In the genomic region with DNA sequence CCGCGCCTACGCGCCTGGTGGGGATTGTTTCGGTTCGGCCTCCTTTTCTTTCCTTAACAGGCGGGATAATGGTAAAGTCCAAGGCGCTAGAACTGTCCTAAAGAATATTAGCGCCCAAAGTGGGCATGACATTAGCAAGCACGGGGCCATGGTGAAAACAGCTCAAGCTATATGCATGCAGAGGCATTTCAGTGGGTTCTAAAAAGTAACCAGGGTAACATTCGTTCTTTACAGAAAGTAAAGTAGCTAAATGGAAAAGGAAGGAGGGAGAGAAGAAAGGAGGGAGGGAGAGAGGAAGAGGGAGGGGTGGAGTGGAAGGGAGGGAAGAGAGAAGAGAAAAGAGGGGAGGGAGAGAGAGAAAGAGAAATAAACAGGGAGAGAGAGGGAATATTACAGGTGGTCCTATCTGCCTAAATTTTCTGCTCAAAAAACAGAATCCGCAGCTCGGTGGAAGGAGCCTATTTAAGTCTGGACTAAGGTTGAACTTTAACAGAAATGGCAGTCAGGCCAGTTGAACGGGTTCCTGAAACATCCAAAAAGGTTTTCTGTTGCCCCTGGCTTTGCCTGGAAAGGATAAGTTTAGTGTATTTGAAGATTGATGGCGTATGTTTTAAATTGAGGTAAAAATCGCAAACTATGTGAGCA, we compare ENCODE assay signal across 16 cellular contexts. TPM values are rescaled to one million over a fixed set of nuclear protein-coding genes. Genes with fewer than 3 reads are reported as not detected.
DNase-seq lines count a peak whose midpoint lies in the region; ATAC-seq, FAIRE-seq and TF ChIP-seq lines count a peak whose summit lies in the region.
"Had no signal": no experiment of that assay in that cellular context is flagged by ENCODE, and none has a peak within 500 bp of the region (broad histone marks: within the 10 kb centered on the region; RNA-seq: fewer than 3 reads in every experiment).

No MANE protein-coding gene starts in this region.

- peaks cover 4% of the 10 kb centered on the region for H3K4me1 Mint-ChIP-seq in activated naive CD8-positive, alpha-beta T cell treated with anti-CD3 and anti-CD28 coated beads, Interleukin-2, amount 10 ng/mL, durations not matched to agents 7 days and 5 days
- H3K4me1 Mint-ChIP-seq in activated naive CD8-positive, alpha-beta T cell treated with anti-CD3 and anti-CD28 coated beads, Interleukin-2, amount 50 U/mL, for 24 hours: peaks cover 18% of the 10 kb centered on the region

- no peaks in the 10 kb centered on the region for H3K79me1 ChIP-seq in mesenchymal stem cell (replicated peaks; ENCODE audit: low read length, poor library complexity, severe bottlenecking)

- H3K18ac ChIP-seq in mesenchymal stem cell (ENCODE audit: low read depth in 1 of 2, low read length in 2 of 2): no peak overlapping the region

- H3K27ac Mint-ChIP-seq in activated naive CD8-positive, alpha-beta T cell treated with anti-CD3 and anti-CD28 coated beads, Interleukin-2, amount 10 ng/mL, durations not matched to agents 7 days and 5 days: no peak overlapping the region
- no peak overlapping the region for H3K27ac Mint-ChIP-seq in activated naive CD8-positive, alpha-beta T cell treated with anti-CD3 and anti-CD28 coated beads, Interleukin-2, amount 50 U/mL, for 24 hours

- H3K4ac ChIP-seq in mesenchymal stem cell (ENCODE audit: low read depth in 1 of 2, low read length in 2 of 2): no peak overlapping the region

- H3K9ac ChIP-seq in GM12878 (ENCODE audit: control insufficient read depth, insufficient read depth, low read length) (no peak overlapping the region), mesenchymal stem cell (ENCODE audit: low read length) (no peak overlapping the region)

- RAD21 ChIA-PET in GM12878 (lab: Charles Lee; ENCODE audit: unreplicated experiment): interaction anchor here (0.8 kb wide), 1 partner anchor 530 kb away, joined by 3 read pairs; no protein-coding TSS in a partner anchor

- peaks cover 86% of the 10 kb centered on the region for H3K27me3 Mint-ChIP-seq in activated naive CD8-positive, alpha-beta T cell treated with anti-CD3 and anti-CD28 coated beads, Interleukin-2, amount 10 ng/mL, durations not matched to agents 7 days and 5 days
- H3K27me3 Mint-ChIP-seq in activated naive CD8-positive, alpha-beta T cell treated with anti-CD3 and anti-CD28 coated beads, Interleukin-2, amount 50 U/mL, for 24 hours: peaks cover 84% of the 10 kb centered on the region

- no peak for TF ChIP-seq CTCF in GM12878 (IDR thresholded peaks at IDR 0.05 in 2 of 3, conservative IDR thresholded peaks at IDR 0.05 in 1 of 3; ENCODE audit: control insufficient read depth in 2 of 3, extremely low read depth in 1 of 3, insufficient read depth in 1 of 3, low read depth in 3 of 3, low read length in 3 of 3)
- TF ChIP-seq CTCF in thoracic aorta (IDR thresholded peaks at IDR 0.05): no peak

- no peak for ATAC-seq in activated naive CD8-positive, alpha-beta T cell treated with anti-CD3 and anti-CD28 coated beads, Interleukin-2, amount 10 ng/mL, durations not matched to agents 7 days and 5 days (ENCODE audit: low read depth)
- ATAC-seq in activated naive CD8-positive, alpha-beta T cell treated with anti-CD3 and anti-CD28 coated beads, Interleukin-2, amount 50 U/mL, for 24 hours: no peak
- no peak; the same call in 2 of the 3 replicates for ATAC-seq in GM12878
- no peak for ATAC-seq in thoracic aorta (ENCODE audit: insufficient number of reproducible peaks, low FRiP score, low read depth)
- ATAC-seq in HG03108 (IDR thresholded peaks at IDR 0.05; ENCODE audit: unreplicated experiment): no peak
- ATAC-seq in GM21529 (IDR thresholded peaks at IDR 0.05; ENCODE audit: unreplicated experiment): no peak

- no peak for DNase-seq in activated naive CD8-positive, alpha-beta T cell treated with anti-CD3 and anti-CD28 coated beads, Interleukin-2, amount 10 ng/mL, durations not matched to agents 7 days and 5 days
- DNase-seq in activated naive CD8-positive, alpha-beta T cell treated with anti-CD3 and anti-CD28 coated beads, Interleukin-2, amount 50 U/mL, for 24 hours: no peak
- no peak for DNase-seq in GM12878 (ENCODE audit: low read depth, low spot score)
- no peak for DNase-seq in mesenchymal stem cell
- no peak for DNase-seq in thoracic aorta (ENCODE audit: low spot score)
- DNase-seq in NCI-H2029 treated with DMSO at 0.1 percent for 48 hours (lab: John Stamatoyannopoulos, UW): no peak
- DNase-seq: activated gamma-delta T cell treated with Interleukin-2 at 50 U/mL for 16 hours, EL, NCI-H524 had no signal

- H3K4me2 ChIP-seq in GM12878 (ENCODE audit: control insufficient read depth, insufficient read depth) (peak overlapping the region; percentile 33; the same call in 1 of the 2 replicates), mesenchymal stem cell (ENCODE audit: low read length, poor library complexity, severe bottlenecking) (peak overlapping the region; percentile 57)

- in situ Hi-C loops in GM12878 (cut with MboI): no loop called here

- no peak for TF ChIP-seq RAD21 in GM12878 (IDR thresholded peaks at IDR 0.05; ENCODE audit: insufficient read depth, low read depth, low read length)

- no peak overlapping the region for H2BK12ac ChIP-seq in mesenchymal stem cell (ENCODE audit: low read length in 2 of 2)

- FAIRE-seq in GM12878 (lab: Jason Lieb, UNC): no peak
- FAIRE-seq: GM18507 had no signal

- no peaks in the 10 kb centered on the region for H3K79me2 ChIP-seq in GM12878 (ENCODE audit: control insufficient read depth, insufficient read depth, low read length)

- no peak overlapping the region for H3K14ac ChIP-seq in mesenchymal stem cell (ENCODE audit: low read length in 2 of 2)

- H2AK5ac ChIP-seq in mesenchymal stem cell (ENCODE audit: low read length, severe bottlenecking): no peak overlapping the region

- H3K9me3 Mint-ChIP-seq in activated naive CD8-positive, alpha-beta T cell treated with anti-CD3 and anti-CD28 coated beads, Interleukin-2, amount 10 ng/mL, durations not matched to agents 7 days and 5 days: no peaks in the 10 kb centered on the region
- no peaks in the 10 kb centered on the region for H3K9me3 Mint-ChIP-seq in activated naive CD8-positive, alpha-beta T cell treated with anti-CD3 and anti-CD28 coated beads, Interleukin-2, amount 50 U/mL, for 24 hours

- WGBS in GM12878 (ENCODE audit: insufficient coverage, insufficient replicate concordance, low lambda C conversion rate, missing lambda C conversion rate): 8% methylated on average over 16 of the region's 16 CpGs
- 1% methylated on average over 16 of the region's 16 CpGs for WGBS in mesenchymal stem cell

- no peak overlapping the region for H3K27ac ChIP-seq in GM12878 (ENCODE audit: control insufficient read depth, insufficient read depth)
- H3K27ac ChIP-seq in mesenchymal stem cell (ENCODE audit: low read length, poor library complexity, severe bottlenecking): no peak overlapping the region
- H3K27ac ChIP-seq in thoracic aorta: no peak overlapping the region
- H3K27ac ChIP-seq: upper lobe of left lung had no signal

- no peak overlapping the region for H4K91ac ChIP-seq in mesenchymal stem cell (ENCODE audit: low read length)

- no peak overlapping the region for H2BK5ac ChIP-seq in mesenchymal stem cell (ENCODE audit: low read depth, low read length, poor library complexity, severe bottlenecking)

- H4K20me1 ChIP-seq in GM12878 (ENCODE audit: control insufficient read depth, insufficient read depth): no peaks in the 10 kb centered on the region

- no peak overlapping the region for H2BK120ac ChIP-seq in mesenchymal stem cell (ENCODE audit: low read depth, low read length)

- no peak overlapping the region for H3K23ac ChIP-seq in mesenchymal stem cell (ENCODE audit: low read length in 2 of 2)

- H2BK15ac ChIP-seq in mesenchymal stem cell (ENCODE audit: low read depth, poor library complexity, severe bottlenecking): no peak overlapping the region

- H3K4me3 Mint-ChIP-seq in activated naive CD8-positive, alpha-beta T cell treated with anti-CD3 and anti-CD28 coated beads, Interleukin-2, amount 10 ng/mL, durations not matched to agents 7 days and 5 days: peak overlapping the region; percentile 22
- no peak overlapping the region for H3K4me3 Mint-ChIP-seq in activated naive CD8-positive, alpha-beta T cell treated with anti-CD3 and anti-CD28 coated beads, Interleukin-2, amount 50 U/mL, for 24 hours

- no peaks in the 10 kb centered on the region for H3K9me3 ChIP-seq in GM12878 (replicated peaks; ENCODE audit: control insufficient read depth, insufficient read depth, low read length)
- no peaks in the 10 kb centered on the region for H3K9me3 ChIP-seq in mesenchymal stem cell (ENCODE audit: control insufficient read depth, low read length)
- H3K9me3 ChIP-seq in thoracic aorta: no peaks in the 10 kb centered on the region
- H3K9me3 ChIP-seq: upper lobe of left lung had no signal

- no peak overlapping the region for H4K8ac ChIP-seq in mesenchymal stem cell (ENCODE audit: low read length)

- intact Hi-C loops in GM12878 (cut with micrococcal nuclease; ENCODE audit: unreplicated experiment): no loop called here

- H3K36me3 ChIP-seq in GM12878 (ENCODE audit: control insufficient read depth in 2 of 2, insufficient read depth in 2 of 2, low read length in 1 of 2): no peaks in the 10 kb centered on the region
- H3K36me3 ChIP-seq in mesenchymal stem cell (ENCODE audit: control insufficient read depth in 1 of 2, insufficient read depth in 2 of 2, low read depth in 1 of 2, low read length in 2 of 2): no peaks in the 10 kb centered on the region
- no peaks in the 10 kb centered on the region for H3K36me3 ChIP-seq in thoracic aorta
- H3K36me3 ChIP-seq: upper lobe of left lung had no signal

- no peak overlapping the region for H3K4me3 ChIP-seq in GM12878
- peak overlapping the region in 1 of 2 experiments; percentile 58 for H3K4me3 ChIP-seq in mesenchymal stem cell (ENCODE audit: insufficient read depth in 1 of 2, low read depth in 1 of 2, low read length in 2 of 2)
- H3K4me3 ChIP-seq in thoracic aorta: peak overlapping the region; percentile 42

- no peak for TF ChIP-seq EP300 in GM12878 (IDR thresholded peaks at IDR 0.05; ENCODE audit: borderline replicate concordance in 1 of 2, control insufficient read depth in 1 of 2, low read depth in 2 of 2, low read length in 2 of 2)

- TF ChIP-seq POLR2A in GM12878 (IDR thresholded peaks at IDR 0.05; ENCODE audit: low read depth, low read length): no peak

- SMC1A ChIA-PET in GM12878 (lab: Charles Lee; ENCODE audit: uncharacterized antibody, unreplicated experiment): interaction anchor here (1.1 kb wide), 1 partner anchor 529 kb away, joined by 3 read pairs; no protein-coding TSS in a partner anchor

- CTCF ChIA-PET in GM12878 (lab: Yijun Ruan, JAX): no interaction called here

- H3K4me1 ChIP-seq in GM12878 (ENCODE audit: control insufficient read depth, insufficient read depth, low read length) (no peaks in the 10 kb centered on the region), mesenchymal stem cell (ENCODE audit: control insufficient read depth, insufficient read depth, low read depth, low read length) (peaks cover 21% of the 10 kb centered on the region), thoracic aorta (ENCODE audit: control insufficient read depth in 1 of 2, low read depth in 2 of 2) (peaks cover 6 to 20% of the 10 kb centered on the region in 2 donors)

- POLR2A ChIA-PET in activated naive CD8-positive, alpha-beta T cell treated with anti-CD3 and anti-CD28 coated beads, Interleukin-2, amount 10 ng/mL, durations not matched to agents 7 days and 5 days (lab: Charles Lee): no interaction called here
- POLR2A ChIA-PET in GM12878 (lab: Charles Lee): interaction anchor here (0.6 kb wide), 1 partner anchor 678 kb away, joined by 4 read pairs; no protein-coding TSS in a partner anchor

- no TSS peak for BruUV-seq in GM12878 (replicated peaks; lab: Mats Ljungman, UMichigan)

- H3K27me3 ChIP-seq in GM12878 (replicated peaks in 1 of 2; ENCODE audit: control insufficient read depth in 2 of 2, insufficient read depth in 2 of 2, low read length in 1 of 2): peaks cover 5 to 30% of the 10 kb centered on the region in 2 experiments
- H3K27me3 ChIP-seq in mesenchymal stem cell (ENCODE audit: control insufficient read depth in 1 of 2, insufficient read depth in 1 of 2, low read length in 2 of 2): peaks cover 83 to 91% of the 10 kb centered on the region in 2 experiments
- peaks cover 24% of the 10 kb centered on the region for H3K27me3 ChIP-seq in thoracic aorta (replicated peaks; ENCODE audit: insufficient read depth)

- H3K36me3 Mint-ChIP-seq in activated naive CD8-positive, alpha-beta T cell treated with anti-CD3 and anti-CD28 coated beads, Interleukin-2, amount 10 ng/mL, durations not matched to agents 7 days and 5 days: peaks cover 1% of the 10 kb centered on the region
- no peaks in the 10 kb centered on the region for H3K36me3 Mint-ChIP-seq in activated naive CD8-positive, alpha-beta T cell treated with anti-CD3 and anti-CD28 coated beads, Interleukin-2, amount 50 U/mL, for 24 hours (ENCODE audit: low read depth)

- no peak overlapping the region for H2AFZ ChIP-seq in GM12878 (ENCODE audit: control insufficient read depth, low read depth, low read length)
- H2AFZ ChIP-seq in mesenchymal stem cell (ENCODE audit: low read depth, low read length): no peak overlapping the region

RNA-seq across cellular contexts. Expression of gene TFAP2B, which starts 2.0 kb away (rescaled TPM):
- total RNA-seq in activated naive CD8-positive, alpha-beta T cell treated with anti-CD3 and anti-CD28 coated beads, Interleukin-2, amount 10 ng/mL, durations not matched to agents 7 days and 5 days: not detected
- total RNA-seq in GM12878 (2013; cell fraction: nucleolus; rRNA removed): not detected in 2 replicates
- not detected in 2 replicates for total RNA-seq in GM12878 (2014; rRNA removed)
- 0.32 TPM in 1 of 2 replicates, not detected in the other for total RNA-seq in GM12878 (2014; rRNA removed; fragmentation: Illumina TruSeq; extraction: Trizol)
- total RNA-seq in GM12878 (2021): 0.03 and 0.08 TPM in 2 replicates
- not detected for polyA plus RNA-seq in GM12878 (2011; ENCODE audit: low read depth)
- polyA plus RNA-seq in GM12878 (2011; rRNA removed): 0.13 and 0.15 TPM in 2 replicates
- polyA plus RNA-seq in GM12878 (2011; cell fraction: cytosol; rRNA removed): 0.24 and 0.28 TPM in 2 replicates
- 0.70 and 0.79 TPM in 2 replicates for polyA plus RNA-seq in GM12878 (2011; cell fraction: nucleus; rRNA removed)
- polyA plus RNA-seq in GM12878 (2012): 0.12 and 0.13 TPM in 2 replicates
- polyA plus RNA-seq in GM12878 (2014; fragmentation: Illumina TruSeq; extraction: Trizol): 0.03 and 0.07 TPM in 2 replicates
- polyA plus RNA-seq in GM12878 (2014; fragmentation: Nextera tagmentation; extraction: Ambion mirVana): not detected
- polyA plus RNA-seq in GM12878 (2014; rRNA removed): 0.03 and 0.11 TPM in 2 replicates
- polyA plus RNA-seq in GM12878 (2016; fragmentation: Nextera tagmentation; extraction: Ambion mirVana): under 1 TPM in 1 of 2 experiments, not detected in 1; 0.15 TPM
- polyA minus RNA-seq in GM12878 (2011; rRNA and poly(A)+ RNA removed): 0.07 and 0.31 TPM in 2 replicates
- 0.94 TPM in 1 of 2 replicates, not detected in the other for polyA minus RNA-seq in GM12878 (2011; cell fraction: cytosol; rRNA and poly(A)+ RNA removed)
- polyA minus RNA-seq in GM12878 (2011; cell fraction: nucleus; rRNA and poly(A)+ RNA removed): 0.12 and 0.29 TPM in 2 replicates
- polyA plus RNA-seq in mesenchymal stem cell (2013, experiment 1 of 2): not detected
- polyA plus RNA-seq in mesenchymal stem cell (2013, experiment 2 of 2): not detected
- 1 to 10 TPM in 1 of 2 donors, not detected in 1; 2.5 TPM for total RNA-seq in thoracic aorta
- total RNA-seq: liver, pulmonary artery endothelial cell, SK-MEL-5 had no signal
- polyA plus RNA-seq: liver had no signal
